ENCODE assay signal across 8 cellular contexts in the genomic region with DNA sequence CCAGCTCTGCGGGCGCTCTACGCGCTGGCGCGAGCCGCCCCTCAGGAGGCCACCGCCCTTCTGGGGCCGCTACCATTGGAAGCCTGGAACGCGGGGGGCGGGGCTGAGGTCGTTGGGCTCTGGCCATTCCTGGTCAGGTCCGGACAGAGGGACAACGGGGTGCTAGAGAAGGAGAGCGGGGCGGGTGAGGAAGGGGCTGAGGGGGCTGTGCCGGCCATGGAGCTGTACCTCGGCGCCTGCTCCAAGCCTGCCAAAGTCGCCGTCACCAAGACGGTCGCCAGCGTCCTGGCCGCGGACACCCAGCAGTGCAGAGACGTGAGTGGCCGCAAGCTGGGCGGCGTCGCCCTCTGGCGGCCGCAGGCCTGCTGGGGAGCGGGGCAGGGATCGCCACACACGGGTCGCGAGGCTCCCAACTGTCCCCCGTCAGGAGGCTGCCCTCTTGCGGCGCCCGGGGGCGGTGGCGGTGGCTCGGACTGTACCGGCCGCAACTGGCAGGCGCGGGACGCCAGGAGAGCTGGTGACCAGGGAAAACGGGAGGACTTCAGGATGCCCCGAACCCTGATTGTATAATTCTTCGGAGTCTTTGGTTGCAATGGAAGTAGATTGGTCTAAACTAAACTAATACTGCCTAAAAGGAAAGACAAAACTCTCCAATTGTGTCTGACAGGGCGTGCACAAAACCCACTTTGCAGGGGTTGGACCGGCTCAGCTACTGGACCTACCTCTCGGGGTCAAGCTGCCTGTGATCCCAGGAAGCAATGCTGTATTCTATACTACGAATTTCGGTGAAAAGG. TPM values are rescaled to one million over a fixed set of nuclear protein-coding genes. Genes with fewer than 3 reads are reported as not detected.
DNase-seq lines count a peak whose midpoint lies in the region; ATAC-seq and TF ChIP-seq lines count a peak whose summit lies in the region.

A gene with protein sequence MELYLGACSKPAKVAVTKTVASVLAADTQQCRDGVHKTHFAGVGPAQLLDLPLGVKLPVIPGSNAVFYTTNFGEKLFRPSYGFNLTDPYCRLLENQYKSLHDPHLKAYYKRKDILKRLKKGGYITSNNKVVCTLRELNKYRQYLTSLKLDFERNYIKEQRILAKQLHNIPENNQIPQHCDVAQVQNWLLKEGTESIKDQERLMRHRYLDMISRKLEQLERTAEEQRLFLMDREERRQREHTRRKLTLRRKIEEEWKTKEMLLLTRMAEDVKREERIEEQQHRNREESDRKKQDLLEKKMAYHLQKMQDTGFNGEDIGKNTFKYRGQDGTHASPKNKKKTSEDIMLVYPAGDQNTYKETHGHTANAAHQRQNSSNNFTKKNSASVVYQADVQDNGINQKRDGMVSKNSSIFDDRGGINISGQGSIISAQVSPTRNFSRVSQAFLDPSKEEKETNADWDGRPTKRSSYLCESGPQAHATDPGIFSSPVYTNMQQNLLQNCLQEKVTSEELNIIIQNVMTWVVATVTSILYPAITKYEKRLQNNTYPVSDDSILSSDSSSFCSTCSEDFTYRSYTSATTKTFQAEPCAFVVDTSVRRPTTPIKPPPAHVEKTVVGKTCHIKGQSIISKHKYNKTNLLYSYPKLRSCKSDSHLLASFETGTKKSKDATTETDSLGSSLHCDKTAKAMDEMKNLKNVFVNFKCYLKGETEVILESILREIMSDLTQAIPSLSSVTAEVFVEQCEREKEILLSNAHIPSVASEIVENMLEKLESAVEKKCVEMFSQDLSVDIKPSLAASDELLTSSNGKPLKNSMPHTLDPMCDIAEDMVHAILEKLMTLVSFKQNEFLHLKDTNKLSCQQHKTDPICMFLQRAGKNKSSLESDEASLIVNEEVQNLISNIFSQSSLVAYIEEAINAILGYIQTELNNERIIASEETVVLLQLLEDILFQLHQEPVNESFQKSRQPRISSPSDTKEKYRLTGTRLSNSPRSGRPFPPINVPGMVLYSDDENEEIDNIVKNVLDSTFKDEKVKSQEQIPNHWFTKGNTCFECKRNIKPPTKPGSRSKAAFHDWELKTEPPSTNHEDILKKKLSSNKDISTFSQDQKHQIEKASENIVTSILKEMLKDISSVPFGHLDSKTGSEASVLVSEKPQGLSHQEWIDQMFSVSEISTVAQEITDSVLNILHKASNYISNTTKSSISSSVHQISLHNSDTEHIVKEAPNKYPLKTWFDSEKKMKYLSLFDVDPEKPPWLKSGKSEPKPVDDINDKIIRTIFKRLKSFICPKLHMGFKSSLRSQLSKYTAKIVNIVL (N-terminal part only) (plus strand): TSS at position 126 of the 794 bp plus-strand sequence. CDS start 91 bp downstream, at position 217.

- peak; percentile 93 for ATAC-seq in HG03558 (IDR thresholded peaks at IDR 0.05; ENCODE audit: extremely low read depth, unreplicated experiment)
- peak; percentile 97 for ATAC-seq in Right ventricle myocardium superior (ENCODE audit: poor library complexity)

- H3K36me3 Mint-ChIP-seq in activated T-helper 2 cell treated with anti-CD3 and anti-CD28 coated beads, Interferon-gamma antibody, Interleukin-2, Interleukin-4, amounts not matched to agents 10 μg/mL and 5 μg/mL and 100 μg/mL, durations not matched to agents 14 hours and 24 hours and 36 hours (ENCODE audit: low read depth): no peaks in the 10 kb centered on the region

- H3K4me3 Mint-ChIP-seq in activated T-helper 2 cell treated with anti-CD3 and anti-CD28 coated beads, Interferon-gamma antibody, Interleukin-2, Interleukin-4, amounts not matched to agents 10 μg/mL and 5 μg/mL and 100 μg/mL, durations not matched to agents 14 hours and 24 hours and 36 hours (ENCODE audit: low read depth): peak within 1 kb of the TSS; percentile 54

- intact Hi-C loops in activated T-helper 2 cell treated with anti-CD3 and anti-CD28 coated beads, Interferon-gamma antibody, Interleukin-2, Interleukin-4, amounts not matched to agents 10 μg/mL and 5 μg/mL and 100 μg/mL, durations not matched to agents 14 hours and 24 hours and 36 hours (cut with micrococcal nuclease): no loop called here
- intact Hi-C loops in Right ventricle myocardium superior (cut with DNase I): no loop called here
- intact Hi-C loops in posterior vena cava (cut with DNase I): no loop called here

- H3K27ac Mint-ChIP-seq in activated T-helper 2 cell treated with anti-CD3 and anti-CD28 coated beads, Interferon-gamma antibody, Interleukin-2, Interleukin-4, amounts not matched to agents 10 μg/mL and 5 μg/mL and 100 μg/mL, durations not matched to agents 14 hours and 24 hours and 36 hours: no peak within 1 kb of the TSS

- peaks cover 4% of the 10 kb centered on the region for H3K4me1 Mint-ChIP-seq in activated T-helper 2 cell treated with anti-CD3 and anti-CD28 coated beads, Interferon-gamma antibody, Interleukin-2, Interleukin-4, amounts not matched to agents 10 μg/mL and 5 μg/mL and 100 μg/mL, durations not matched to agents 14 hours and 24 hours and 36 hours (ENCODE audit: low read depth)

- no peaks in the 10 kb centered on the region for H3K9me3 Mint-ChIP-seq in activated T-helper 2 cell treated with anti-CD3 and anti-CD28 coated beads, Interferon-gamma antibody, Interleukin-2, Interleukin-4, amounts not matched to agents 10 μg/mL and 5 μg/mL and 100 μg/mL, durations not matched to agents 14 hours and 24 hours and 36 hours

- peak; percentile 76 for TF ChIP-seq CTCF in GM20000 (IDR thresholded peaks at IDR 0.05; ENCODE audit: extremely low read depth, missing control alignments)

- peak; percentile 55 for DNase-seq in DMS114 treated with DMSO at 0.1 percent for 48 hours (lab: John Stamatoyannopoulos, UW; ENCODE audit: unreplicated experiment)
- peak; percentile 78 for DNase-seq in GM20000 (ENCODE audit: low spot score)
- DNase-seq in activated T-helper 2 cell treated with anti-CD3 and anti-CD28 coated beads, Interferon-gamma antibody, Interleukin-2, Interleukin-4, amounts not matched to agents 10 μg/mL and 5 μg/mL and 100 μg/mL, durations not matched to agents 14 hours and 24 hours and 36 hours (ENCODE audit: low spot score): peak; percentile 30
- DNase-seq in Right ventricle myocardium superior: peak; percentile 74
- DNase-seq in posterior vena cava (ENCODE audit: low spot score): peak; percentile 87
- no peak for DNase-seq in LoVo (ENCODE audit: low spot score)
- no peak for DNase-seq in activated effector memory CD4-positive, alpha-beta T cell treated with Interleukin-2 at 50 U/mL for 16 hours

- peaks cover 23% of the 10 kb centered on the region for H3K27me3 Mint-ChIP-seq in activated T-helper 2 cell treated with anti-CD3 and anti-CD28 coated beads, Interferon-gamma antibody, Interleukin-2, Interleukin-4, amounts not matched to agents 10 μg/mL and 5 μg/mL and 100 μg/mL, durations not matched to agents 14 hours and 24 hours and 36 hours (ENCODE audit: low read depth)

RNA-seq across cellular contexts. Expression of the gene that starts here (rescaled TPM):
- total RNA-seq in activated T-helper 2 cell treated with anti-CD3 and anti-CD28 coated beads, Interferon-gamma antibody, Interleukin-2, Interleukin-4, amounts not matched to agents 10 μg/mL and 5 μg/mL and 100 μg/mL, durations not matched to agents 14 hours and 24 hours and 36 hours: 0.21 and 0.28 TPM in 2 replicates
- total RNA-seq in Right ventricle myocardium superior (0.13 TPM), posterior vena cava (1 to 10 TPM in 1 of 2 donors, under 1 TPM in 1; 0.81 to 1.3 TPM)

Comparison
In these comparisons a context has a peak if more than half of its experiments do, and no peak if none do; other contexts are left out.
1. Peak in DNase-seq in activated T-helper 2 cell treated with anti-CD3 and anti-CD28 coated beads, Interferon-gamma antibody, Interleukin-2, Interleukin-4, amounts not matched to agents 10 μg/mL and 5 μg/mL and 100 μg/mL, durations not matched to agents 14 hours and 24 hours and 36 hours; RNA of the gene not detected or under 1 TPM.
2. Peak in DNase-seq and ATAC-seq in Right ventricle myocardium superior; RNA of the gene not detected or under 1 TPM.
3. DNase-seq: peak in DMS114 treated with DMSO at 0.1 percent for 48 hours (single experiment), GM20000 (single experiment) and posterior vena cava (single experiment); none in LoVo (single experiment) and activated effector memory CD4-positive, alpha-beta T cell treated with Interleukin-2 at 50 U/mL for 16 hours (single experiment).